11 cellular contexts compared by ENCODE assay signal in genomic region chr22:33785283-33785991, GRCh38.
DNase-seq lines count a peak whose midpoint lies in the region; ATAC-seq and TF ChIP-seq lines count a peak whose summit lies in the region.
"Had no signal": no experiment of that assay in that cellular context is flagged by ENCODE, and none has a peak within 500 bp of the region (broad histone marks: within the 10 kb centered on the region; RNA-seq: fewer than 3 reads in every experiment).

No MANE protein-coding gene starts in this region.

- no peak overlapping the region for H3K4me3 ChIP-seq in BLaER1
- H3K4me3 ChIP-seq in astrocyte of the spinal cord (ENCODE audit: low read depth, low read length) = no peak overlapping the region
- no peak overlapping the region for H3K4me3 ChIP-seq in mesodermal cell (ENCODE audit: extremely low read depth, insufficient read depth, low read length, poor library complexity, severe bottlenecking)

- H3K4me3 Mint-ChIP-seq in HFFc6 = no peak overlapping the region
- H3K4me3 Mint-ChIP-seq: activated CD8-positive, alpha-beta T cell treated with anti-CD3 and anti-CD28 coated beads for 36 hours; activated naive CD8-positive, alpha-beta T cell treated with anti-CD3 and anti-CD28 coated beads, Interleukin-2, amount 10 ng/mL, durations not matched to agents 7 days and 5 days had no signal

- peak overlapping the region; percentile 32; the same call in 1 of the 2 replicates for H3K4me2 ChIP-seq in BLaER1

- H3K27me3 Mint-ChIP-seq in HFFc6 (ENCODE audit: insufficient read depth) = peaks cover 2% of the 10 kb centered on the region; the same call in 1 of the 2 replicates
- H3K27me3 Mint-ChIP-seq: activated CD8-positive, alpha-beta T cell treated with anti-CD3 and anti-CD28 coated beads for 36 hours; activated naive CD8-positive, alpha-beta T cell treated with anti-CD3 and anti-CD28 coated beads, Interleukin-2, amount 10 ng/mL, durations not matched to agents 7 days and 5 days had no signal

- H3K9ac ChIP-seq in BLaER1 = no peak overlapping the region; the same call in 1 of the 2 replicates

- H3K9me3 Mint-ChIP-seq in HFFc6 = peaks cover 48% of the 10 kb centered on the region

- peaks cover 16% of the 10 kb centered on the region for H3K36me3 ChIP-seq in BLaER1
- peaks cover 7% of the 10 kb centered on the region for H3K36me3 ChIP-seq in mesodermal cell (ENCODE audit: control insufficient read depth, insufficient read depth, low read length)

- no peak for ATAC-seq in HG03097 (IDR thresholded peaks at IDR 0.05; ENCODE audit: low FRiP score, unreplicated experiment)
- ATAC-seq: activated CD8-positive, alpha-beta T cell treated with anti-CD3 and anti-CD28 coated beads for 36 hours had no signal

- no peaks in the 10 kb centered on the region for H3K27me3 ChIP-seq in BLaER1

- in situ Hi-C loops in astrocyte of the spinal cord (cut with HindIII; ENCODE audit: low sequenced_read_pairs) = no loop called here

- peaks cover 27% of the 10 kb centered on the region for H3K9me3 ChIP-seq in BLaER1
- peaks cover 20% of the 10 kb centered on the region for H3K9me3 ChIP-seq in mesodermal cell (ENCODE audit: control insufficient read depth, low read length)

- WGBS in mesodermal cell (ENCODE audit: insufficient coverage in 2 of 2), 2 experiments = 88 to 94% methylated on average over 4 of the region's 5 CpGs

- H3K27ac ChIP-seq in BLaER1 (no peak overlapping the region), mesodermal cell (ENCODE audit: low read depth, low read length, severe bottlenecking) (peak overlapping the region; percentile 77)

- peaks cover 9% of the 10 kb centered on the region for H3K36me3 Mint-ChIP-seq in HFFc6 (ENCODE audit: low read depth)

- DNase-seq in HFFc6 (peak; percentile 34), astrocyte of the spinal cord (ENCODE audit: low read depth, low spot score) (peak; percentile 7), MV-4-11 (lab: John Stamatoyannopoulos, UW) (no peak), NCI-H187 (lab: John Stamatoyannopoulos, UW) (no peak)
- DNase-seq in stimulated activated CD8-positive, alpha-beta memory T cell treated with anti-CD3 and anti-CD28 coated beads, Interleukin-4, amount 100 ng/mL, for 48 hours = no peak
- DNase-seq: activated CD8-positive, alpha-beta T cell treated with anti-CD3 and anti-CD28 coated beads for 36 hours; activated naive CD8-positive, alpha-beta T cell treated with anti-CD3 and anti-CD28 coated beads, Interleukin-2, amount 10 ng/mL, durations not matched to agents 7 days and 5 days; stimulated activated CD4-positive, alpha-beta T cell treated with anti-CD3 and anti-CD28 coated beads, Interleukin-2, amount 100 ng/mL, for 24 hours had no signal

- H3K27ac Mint-ChIP-seq in HFFc6 = peak overlapping the region; percentile 50
- H3K27ac Mint-ChIP-seq: activated CD8-positive, alpha-beta T cell treated with anti-CD3 and anti-CD28 coated beads for 36 hours; activated naive CD8-positive, alpha-beta T cell treated with anti-CD3 and anti-CD28 coated beads, Interleukin-2, amount 10 ng/mL, durations not matched to agents 7 days and 5 days had no signal

- H4K20me1 ChIP-seq in BLaER1 = no peaks in the 10 kb centered on the region

- peaks cover 7% of the 10 kb centered on the region for H3K4me1 Mint-ChIP-seq in HFFc6 (ENCODE audit: low read depth)
- H3K4me1 Mint-ChIP-seq: activated naive CD8-positive, alpha-beta T cell treated with anti-CD3 and anti-CD28 coated beads, Interleukin-2, amount 10 ng/mL, durations not matched to agents 7 days and 5 days had no signal

- peaks cover 13% of the 10 kb centered on the region for H3K4me1 ChIP-seq in BLaER1
- H3K4me1 ChIP-seq in mesodermal cell (ENCODE audit: control insufficient read depth, insufficient read depth, low read length, poor library complexity, severe bottlenecking) = peaks cover 11% of the 10 kb centered on the region

- TF ChIP-seq CTCF in HFFc6 (IDR thresholded peaks at IDR 0.05) = no peak
- TF ChIP-seq CTCF in astrocyte of the spinal cord (IDR thresholded peaks at IDR 0.05; ENCODE audit: low read depth, low read length) = no peak

Comparison
In these comparisons a context has a peak if more than half of its experiments do, and no peak if none do; other contexts are left out.
1. DNase-seq: peak in HFFc6 (single experiment) and astrocyte of the spinal cord (single experiment); none in stimulated activated CD8-positive, alpha-beta memory T cell treated with anti-CD3 and anti-CD28 coated beads, Interleukin-4, amount 100 ng/mL, for 48 hours (single experiment), MV-4-11 (single experiment) and NCI-H187 (0 of 2).